14 cellular contexts compared by ENCODE assay signal in genomic region chrX:50635811-50636365, GRCh38.
"Had no signal": no experiment of that assay in that cellular context is flagged by ENCODE, and none has a peak within 500 bp of the region (broad histone marks: within the 10 kb centered on the region; RNA-seq: fewer than 3 reads in every experiment).

No MANE protein-coding gene starts in this region.

- H3K9me3 ChIP-seq: adrenal gland, gastrocnemius medialis, right atrium auricular region had no signal

- H3K27ac ChIP-seq: adrenal gland, coronary artery, gastrocnemius medialis, right atrium auricular region had no signal

- H3K4me3 ChIP-seq: adrenal gland, coronary artery, gastrocnemius medialis, right atrium auricular region had no signal

- H3K27me3 ChIP-seq: gastrocnemius medialis, right atrium auricular region had no signal

- ATAC-seq: activated CD8-positive, alpha-beta memory T cell treated with anti-CD3 and anti-CD28 coated beads, Interleukin-2, amount 10 ng/mL, durations not matched to agents 7 days and 5 days; gastrocnemius medialis; stimulated activated naive B cell treated with anti-CD40 and anti-IgM and Interleukin-4, amounts not matched to agents 10 μg/mL and 1 μg/mL and 100 μg/mL, for 72 hours had no signal

- DNase-seq: activated CD4-positive, alpha-beta T cell treated with anti-CD3 and anti-CD28 coated beads for 1 hour; activated CD4-positive, alpha-beta T cell treated with anti-CD3 and anti-CD28 coated beads, Interleukin-2, amount 50 U/mL, for 48 hours; activated CD8-positive, alpha-beta memory T cell treated with anti-CD3 and anti-CD28 coated beads, Interleukin-2, amount 10 ng/mL, durations not matched to agents 7 days and 5 days; activated naive CD4-positive, alpha-beta T cell treated with anti-CD3 and anti-CD28 coated beads, Interleukin-2, amount 10 ng/mL, durations not matched to agents 7 days and 5 days; activated T-cell treated with anti-CD3 and anti-CD28 coated beads, Interleukin-2, amount 50 U/mL, for 1 hour; adrenal gland; effector CD8-positive, alpha-beta T cell; gastrocnemius medialis; nephron progenitor cell; occipital lobe; stimulated activated CD4-positive, alpha-beta T cell treated with anti-CD3 and anti-CD28 coated beads, Interleukin-2, amount 100 ng/mL, for 48 hours; stimulated activated naive B cell treated with anti-CD40 and anti-IgM and Interleukin-4, amounts not matched to agents 10 μg/mL and 1 μg/mL and 100 μg/mL, for 72 hours had no signal

- H3K4me1 ChIP-seq: adrenal gland, gastrocnemius medialis had no signal

- H3K36me3 ChIP-seq: adrenal gland, gastrocnemius medialis had no signal
